In genomic region chr11:69540118-69541000, GRCh38 we compare ENCODE assay signal across 12 cellular contexts. TPM values are rescaled to one million over a fixed set of nuclear protein-coding genes. Genes with fewer than 3 reads are reported as not detected.
DNase-seq lines count a peak whose midpoint lies in the region; ATAC-seq, FAIRE-seq and TF ChIP-seq lines count a peak whose summit lies in the region.
"Had no signal": no experiment of that assay in that cellular context is flagged by ENCODE, and none has a peak within 500 bp of the region (broad histone marks: within the 10 kb centered on the region; RNA-seq: fewer than 3 reads in every experiment).

No MANE protein-coding gene starts in this region.

- H3K79me2 ChIP-seq in H1 (ENCODE audit: control insufficient read depth in 1 of 2, insufficient read depth in 2 of 2, low read length in 2 of 2) = no peaks in the 10 kb centered on the region

- H3K9ac ChIP-seq in H1 (replicated peaks in 1 of 4; ENCODE audit: extremely low read depth in 1 of 4, low read depth in 3 of 4, low read length in 3 of 4) = no peak overlapping the region

- no peak overlapping the region for H3K4me3 Mint-ChIP-seq in activated CD8-positive, alpha-beta T cell treated with anti-CD3 and anti-CD28 coated beads for 36 hours

- 89% methylated on average over 14 of the region's 30 CpGs; no CpG with 5 or more reads in 1 of the 2 experiments for WGBS in H1 (ENCODE audit: extremely low coverage in 1 of 2, insufficient coverage in 1 of 2, insufficient read length in 1 of 2, insufficient replicate concordance in 2 of 2, low coverage in 1 of 2, low lambda C conversion rate in 2 of 2, missing lambda C conversion rate in 1 of 2), 2 experiments
- 88% methylated on average over 18 of the region's 30 CpGs for WGBS in right lobe of liver (ENCODE audit: insufficient coverage, low coverage, low lambda C conversion rate, missing lambda C conversion rate)
- WGBS in tibial nerve, 2 donors = 68 to 80% methylated on average over 29 to 30 of the region's 30 CpGs

- no peak overlapping the region for H2BK15ac ChIP-seq in H1 (ENCODE audit: low read length)

- H3K18ac ChIP-seq in H1 (ENCODE audit: extremely low read depth, low read length) = no peak overlapping the region

- POLR2A ChIA-PET in H1 (lab: Charles Lee; ENCODE audit: partially characterized antibody) = interaction anchor here (0.8 to 1.4 kb wide), 2 partner anchors 76 to 98 kb away, joined by 3 read pairs; no protein-coding TSS in a partner anchor
- POLR2A ChIA-PET in activated CD8-positive, alpha-beta T cell treated with anti-CD3 and anti-CD28 coated beads for 36 hours (lab: Charles Lee) = no interaction called here

- no peak overlapping the region for H2AFZ ChIP-seq in H1 (ENCODE audit: low read length)

- no peaks in the 10 kb centered on the region for H3K4me1 Mint-ChIP-seq in activated CD8-positive, alpha-beta T cell treated with anti-CD3 and anti-CD28 coated beads for 36 hours (ENCODE audit: low read depth)

- peak in 1 of 2 experiments; percentile 35; a peak in 1 of 4 replicates for TF ChIP-seq RAD21 in H1 (IDR thresholded peaks at IDR 0.05 in 1 of 2, conservative IDR thresholded peaks at IDR 0.05 in 1 of 2; ENCODE audit: low read depth in 2 of 2, low read length in 2 of 2)

- H2BK12ac ChIP-seq in H1 (ENCODE audit: low read depth, low read length) = no peak overlapping the region

- H2AK5ac ChIP-seq in H1 (ENCODE audit: low read depth, low read length) = no peak overlapping the region

- H3K9me3 Mint-ChIP-seq in activated CD8-positive, alpha-beta T cell treated with anti-CD3 and anti-CD28 coated beads for 36 hours = no peaks in the 10 kb centered on the region

- H3K4me3 ChIP-seq in H1 (ENCODE audit: extremely low read depth in 1 of 4, insufficient read depth in 2 of 4, low read depth in 3 of 4, low read length in 4 of 4) (no peak overlapping the region), right lobe of liver (no peak overlapping the region), tibial nerve (no peak overlapping the region)

- peak overlapping the region; percentile 96 for H4K91ac ChIP-seq in H1 (replicated peaks; ENCODE audit: insufficient read length, low read length)

- H3K27ac ChIP-seq in H1 (ENCODE audit: low read depth, low read length) (no peak overlapping the region), right lobe of liver (peak overlapping the region in 1 of 3 donors; percentile 28), tibial nerve (peak overlapping the region; percentile 40 to 78 (median 62))
- H3K27ac ChIP-seq: 22Rv1, neutrophil had no signal

- no peak overlapping the region for H3K23ac ChIP-seq in H1 (ENCODE audit: insufficient read length)

- intact Hi-C loops in right lobe of liver (cut with DNase I) = no loop called here
- intact Hi-C loops in activated CD8-positive, alpha-beta T cell treated with anti-CD3 and anti-CD28 coated beads for 36 hours (cut with micrococcal nuclease) = no loop called here

- no peaks in the 10 kb centered on the region for H3K36me3 Mint-ChIP-seq in activated CD8-positive, alpha-beta T cell treated with anti-CD3 and anti-CD28 coated beads for 36 hours (ENCODE audit: low read depth)

- CTCF ChIA-PET in H1 (lab: Charles Lee; ENCODE audit: partially characterized antibody) = interaction anchor here (0.9 to 1.6 kb wide), 5 partner anchors 9 to 104 kb away, joined by 3 to 5 read pairs (median 3); no protein-coding TSS in a partner anchor
- CTCF ChIA-PET in activated CD8-positive, alpha-beta T cell treated with anti-CD3 and anti-CD28 coated beads for 36 hours (lab: Charles Lee) = no interaction called here

- peak; percentile 7 for DNase-seq in DMS 273 (lab: John Stamatoyannopoulos, UW; ENCODE audit: unreplicated experiment)
- DNase-seq in DMS 273 treated with DMSO at 0.1 percent for 48 hours (lab: John Stamatoyannopoulos, UW) = no peak
- peak in 1 of 2 experiments; percentile 59 for DNase-seq in H1 (ENCODE audit: low read depth in 1 of 2, low spot score in 2 of 2)
- no peak for DNase-seq in right lobe of liver
- DNase-seq in tibial nerve (ENCODE audit: low spot score in 2 of 2) = no peak
- no peak for DNase-seq in HPDE6-E6E7 (ENCODE audit: extremely low spot score)
- no peak for DNase-seq in activated CD8-positive, alpha-beta T cell treated with anti-CD3 and anti-CD28 coated beads for 36 hours
- DNase-seq: central memory CD4-positive, alpha-beta T cell; NCI-H187 had no signal

- H3K23me2 ChIP-seq in H1 (ENCODE audit: low read depth, low read length) = no peaks in the 10 kb centered on the region; the same call in 1 of the 2 replicates

- H4K20me1 ChIP-seq in H1 (replicated peaks in 1 of 2; ENCODE audit: control insufficient read depth in 1 of 2, insufficient read depth in 2 of 2, low read length in 2 of 2) = no peaks in the 10 kb centered on the region

- H3K27me3 ChIP-seq in H1 (replicated peaks in 1 of 4; ENCODE audit: control insufficient read depth in 3 of 4, extremely low read depth in 1 of 4, insufficient read depth in 3 of 4, low read length in 3 of 4) = no peaks in the 10 kb centered on the region
- no peaks in the 10 kb centered on the region for H3K27me3 ChIP-seq in right lobe of liver
- H3K27me3 ChIP-seq in tibial nerve = no peaks in the 10 kb centered on the region
- H3K27me3 ChIP-seq: neutrophil had no signal

- TF ChIP-seq EP300 in H1 (IDR thresholded peaks at IDR 0.05; ENCODE audit: borderline replicate concordance in 1 of 2, low read depth in 2 of 2, low read length in 2 of 2) = no peak
- TF ChIP-seq EP300 in tibial nerve (IDR thresholded peaks at IDR 0.05) = no peak

- H3K4ac ChIP-seq in H1 (replicated peaks; ENCODE audit: insufficient read length, low read depth, low read length) = peak overlapping the region; percentile 46

- H3K4me2 ChIP-seq in H1 (ENCODE audit: insufficient read depth in 1 of 2, low read depth in 2 of 2, low read length in 2 of 2) = no peak overlapping the region

- H3K4me1 ChIP-seq in H1 (replicated peaks in 1 of 4; ENCODE audit: control insufficient read depth in 3 of 4, insufficient read depth in 4 of 4, low read length in 3 of 4) (peaks cover 0 to 9% (median 2%) of the 10 kb centered on the region in 4 experiments; a peak in 2 of 7 replicates), right lobe of liver (peaks cover 0 to 7% (median 0%) of the 10 kb centered on the region in 4 donors), tibial nerve (peaks cover 0 to 40% (median 15%) of the 10 kb centered on the region in 4 donors)

- H2BK20ac ChIP-seq in H1 (ENCODE audit: low read length) = 0 out of 2 replicates have a peak overlapping the region, but pooled peaks have one; percentile 61

- 0 out of 4 replicates have a peak, but pooled peaks of 1 of the 3 experiments have one; percentile 9 for TF ChIP-seq CTCF in H1 (IDR thresholded peaks at IDR 0.05; ENCODE audit: control extremely low read depth in 1 of 3, insufficient read depth in 1 of 3, low read depth in 1 of 3, low read length in 3 of 3)
- TF ChIP-seq CTCF in right lobe of liver (IDR thresholded peaks at IDR 0.05) = no peak
- peak in 1 of 5 experiments; percentile 14 for TF ChIP-seq CTCF in tibial nerve (IDR thresholded peaks at IDR 0.05)
- TF ChIP-seq CTCF in activated CD8-positive, alpha-beta T cell treated with anti-CD3 and anti-CD28 coated beads for 36 hours (IDR thresholded peaks at IDR 0.05) = no peak

- FAIRE-seq in H1 (lab: Jason Lieb, UNC) = no peak

- no peak overlapping the region for H2BK120ac ChIP-seq in H1 (replicated peaks; ENCODE audit: low read depth, low read length)

- ATAC-seq in right lobe of liver = peak in 3 of 4 donors; percentile 9 to 22 (median 12)
- ATAC-seq in HG02852 (IDR thresholded peaks at IDR 0.05; ENCODE audit: unreplicated experiment) = no peak
- ATAC-seq in activated CD8-positive, alpha-beta T cell treated with anti-CD3 and anti-CD28 coated beads for 36 hours = no peak

- H3K36me3 ChIP-seq in H1 (ENCODE audit: control insufficient read depth in 2 of 4, insufficient read depth in 4 of 4, low read length in 3 of 4) (no peaks in the 10 kb centered on the region), right lobe of liver (no peaks in the 10 kb centered on the region), tibial nerve (no peaks in the 10 kb centered on the region)
- H3K36me3 ChIP-seq: neutrophil had no signal

- no peak overlapping the region for H2BK5ac ChIP-seq in H1 (ENCODE audit: low read depth, low read length)

- peaks cover 26% of the 10 kb centered on the region for H3K27me3 Mint-ChIP-seq in activated CD8-positive, alpha-beta T cell treated with anti-CD3 and anti-CD28 coated beads for 36 hours

- H4K8ac ChIP-seq in H1 (ENCODE audit: extremely low read depth, insufficient read depth, low read length) = peak overlapping the region; percentile 31

- H3K79me1 ChIP-seq in H1 (ENCODE audit: low read depth, low read length) = no peaks in the 10 kb centered on the region

- no peak for TF ChIP-seq POLR2A in H1 (IDR thresholded peaks at IDR 0.05; ENCODE audit: control extremely low read depth in 1 of 2, low read depth in 2 of 2, low read length in 2 of 2)
- TF ChIP-seq POLR2A in right lobe of liver (IDR thresholded peaks at IDR 0.05) = no peak
- no peak for TF ChIP-seq POLR2A in tibial nerve (IDR thresholded peaks at IDR 0.05)

- no peak overlapping the region for H3K27ac Mint-ChIP-seq in activated CD8-positive, alpha-beta T cell treated with anti-CD3 and anti-CD28 coated beads for 36 hours

- no peak overlapping the region for H4K5ac ChIP-seq in H1 (ENCODE audit: insufficient read length, low read depth, low read length)

- no peak overlapping the region for H3K56ac ChIP-seq in H1 (replicated peaks; ENCODE audit: insufficient read length, low read depth, low read length)

- H3K14ac ChIP-seq in H1 (ENCODE audit: insufficient read length) = no peak overlapping the region

- no peaks in the 10 kb centered on the region for H3K9me3 ChIP-seq in H1 (ENCODE audit: insufficient read depth in 2 of 2, low read depth in 1 of 2, low read length in 1 of 2)
- H3K9me3 ChIP-seq in right lobe of liver = no peaks in the 10 kb centered on the region
- no peaks in the 10 kb centered on the region for H3K9me3 ChIP-seq in tibial nerve
- H3K9me3 ChIP-seq: neutrophil had no signal

TF ChIP-seq in H1, 55 proteins besides CTCF, POLR2A, EP300 and RAD21 (continues in another document):
- TF ChIP-seq CEBPB (IDR thresholded peaks at IDR 0.05; ENCODE audit: low read depth, low read length) = no peak
- TF ChIP-seq NRF1 (IDR thresholded peaks at IDR 0.05; ENCODE audit: low read depth, low read length) = no peak

RNA-seq across cellular contexts. Expression of gene LINC01488, which starts 58.9 kb away (rescaled TPM):
- not detected in 2 replicates for total RNA-seq in H1 (2021; fragmentation: NEBNext Ultra II Directional; extraction: Animal tissue kit (Norgen Biotek cat#: 25700))
- polyA plus RNA-seq in H1 (2011; rRNA removed) = 0.03 TPM in 1 of 2 replicates, not detected in the other
- polyA plus RNA-seq in H1 (2011; cell fraction: cytosol; rRNA removed) = not detected
- not detected for polyA plus RNA-seq in H1 (2011; cell fraction: nucleus; rRNA removed)
- polyA plus RNA-seq in H1 (2012, experiment 1 of 2) = not detected in 4 replicates
- polyA plus RNA-seq in H1 (2012, experiment 2 of 2) = not detected
- not detected for polyA plus RNA-seq in H1 (2013, experiment 1 of 2)
- polyA plus RNA-seq in H1 (2013, experiment 2 of 2) = not detected
- not detected in 2 replicates for polyA minus RNA-seq in H1 (2011; rRNA and poly(A)+ RNA removed)
- not detected for polyA minus RNA-seq in H1 (2011; cell fraction: cytosol; rRNA and poly(A)+ RNA removed)
- polyA minus RNA-seq in H1 (2011; cell fraction: nucleus; rRNA and poly(A)+ RNA removed) = not detected
- total RNA-seq in right lobe of liver = 10 to 100 TPM in 1 of 6 experiments, 1 to 10 TPM in 3, under 1 TPM in 1, not detected in 1; 0.63 to 22.9 (median 1.1) TPM
- not detected for total RNA-seq in tibial nerve
- total RNA-seq in activated CD8-positive, alpha-beta T cell treated with anti-CD3 and anti-CD28 coated beads for 36 hours = not detected

Comparison
In these comparisons a context has a peak if more than half of its experiments do, and no peak if none do; other contexts are left out.
1. ATAC-seq: peak in right lobe of liver (3 of 4); none in HG02852 (single experiment) and activated CD8-positive, alpha-beta T cell treated with anti-CD3 and anti-CD28 coated beads for 36 hours (single experiment).